In genomic region chr6:7311920-7312615, GRCh38 we compare ENCODE assay signal across 8 cellular contexts. TPM values are rescaled to one million over a fixed set of nuclear protein-coding genes. Genes with fewer than 3 reads are reported as not detected.
A peak's percentile ranks its signal among the peaks of the same experiment; 100 is the strongest.
DNase-seq lines count a peak whose midpoint lies in the region.

No MANE protein-coding gene starts in this region.

- H3K4me3 ChIP-seq in iPS-15b (ENCODE audit: low read depth, low read length), result peak overlapping the region; percentile 84

- H3K4me3 Mint-ChIP-seq in activated naive CD8-positive, alpha-beta T cell treated with anti-CD3 and anti-CD28 coated beads for 36 hours, result peak overlapping the region; percentile 97

- H3K9me3 ChIP-seq in iPS-15b (ENCODE audit: control insufficient read depth, insufficient read depth, low read length), result no peaks in the 10 kb centered on the region

- H3K36me3 ChIP-seq in iPS-15b (ENCODE audit: control insufficient read depth, insufficient read depth, low read length), result peaks cover 18% of the 10 kb centered on the region

- H3K9ac ChIP-seq in iPS-15b (ENCODE audit: low read depth, low read length), result peak overlapping the region; percentile 88

- peaks cover 8% of the 10 kb centered on the region for H3K9me3 Mint-ChIP-seq in activated naive CD8-positive, alpha-beta T cell treated with anti-CD3 and anti-CD28 coated beads for 36 hours

- H3K36me3 Mint-ChIP-seq in activated naive CD8-positive, alpha-beta T cell treated with anti-CD3 and anti-CD28 coated beads for 36 hours, result peaks cover 42% of the 10 kb centered on the region

- H3K27me3 Mint-ChIP-seq in activated naive CD8-positive, alpha-beta T cell treated with anti-CD3 and anti-CD28 coated beads for 36 hours, result peaks cover 3% of the 10 kb centered on the region

- peak overlapping the region; percentile 93 for H3K27ac Mint-ChIP-seq in activated naive CD8-positive, alpha-beta T cell treated with anti-CD3 and anti-CD28 coated beads for 36 hours

- no peaks in the 10 kb centered on the region for H3K4me1 ChIP-seq in iPS-15b (ENCODE audit: control insufficient read depth, insufficient read depth, low read length)

- no peaks in the 10 kb centered on the region for H3K27me3 ChIP-seq in iPS-15b (ENCODE audit: control insufficient read depth, insufficient read depth, low read length)

- peaks cover 40% of the 10 kb centered on the region for H3K4me1 Mint-ChIP-seq in activated naive CD8-positive, alpha-beta T cell treated with anti-CD3 and anti-CD28 coated beads for 36 hours

- DNase-seq in DMS 273 (lab: John Stamatoyannopoulos, UW; ENCODE audit: unreplicated experiment), result peak; percentile 54
- DNase-seq in DMS 273 treated with DMSO at 0.1 percent for 48 hours (lab: John Stamatoyannopoulos, UW), result no peak
- DNase-seq in KBM-7, result peak; percentile 41
- no peak for DNase-seq in activated naive CD8-positive, alpha-beta T cell treated with anti-CD3 and anti-CD28 coated beads for 36 hours
- DNase-seq in smooth muscle cell of the brain vasculature (ENCODE audit: low read depth, low spot score), result peak; percentile 15
- no peak for DNase-seq in NCI-H2107 treated with DMSO at 0.1 percent for 48 hours (lab: John Stamatoyannopoulos, UW; ENCODE audit: unreplicated experiment)
- DNase-seq in NCI-H1930 (lab: John Stamatoyannopoulos, UW), result no peak

- in situ Hi-C loops in KBM-7 (cut with MboI; ENCODE audit: low pct_unique_long_range_greater_than_20kb, low sequenced_read_pairs), result no loop called here

RNA-seq across cellular contexts. Expression of gene SSR1, which starts 0.9 kb away (rescaled TPM):
- total RNA-seq in activated naive CD8-positive, alpha-beta T cell treated with anti-CD3 and anti-CD28 coated beads for 36 hours, result 100 to 1,000 TPM; 132 to 139 TPM

Comparison
In these comparisons a context has a peak if more than half of its experiments do, and no peak if none do; other contexts are left out.
1. DNase-seq: peak in DMS 273 (single experiment), KBM-7 (single experiment) and smooth muscle cell of the brain vasculature (single experiment); none in DMS 273 treated with DMSO at 0.1 percent for 48 hours (single experiment), activated naive CD8-positive, alpha-beta T cell treated with anti-CD3 and anti-CD28 coated beads for 36 hours (single experiment), NCI-H2107 treated with DMSO at 0.1 percent for 48 hours (single experiment) and NCI-H1930 (0 of 2).